Comparison of ENCODE assay signal across 9 cellular contexts in genomic region chr1:246117066-246117791, GRCh38.
A peak's percentile ranks its signal among the peaks of the same experiment; 100 is the strongest.
DNase-seq lines count a peak whose midpoint lies in the region; ATAC-seq, FAIRE-seq and TF ChIP-seq lines count a peak whose summit lies in the region.
"Had no signal": no experiment of that assay in that cellular context is flagged by ENCODE, and none has a peak within 500 bp of the region (broad histone marks: within the 10 kb centered on the region; RNA-seq: fewer than 3 reads in every experiment).

No MANE protein-coding gene starts in this region.

- H3K36me3 ChIP-seq in testis (ENCODE audit: low read depth, missing control alignments): no peaks in the 10 kb centered on the region
- H3K36me3 ChIP-seq: neutrophil had no signal

- no peak overlapping the region for H3K4me3 ChIP-seq in AG04449 (ENCODE audit: low read depth, low read length)
- H3K4me3 ChIP-seq in NB4 (ENCODE audit: low read depth, low read length): no peak overlapping the region
- H3K4me3 ChIP-seq in testis: no peak overlapping the region

- POLR2A ChIA-PET in AG04449 (lab: Yijun Ruan, JAX): no interaction called here
- POLR2A ChIA-PET in T-cell (lab: Charles Lee): no interaction called here
- POLR2A ChIA-PET in MCF 10A (lab: Yijun Ruan, JAX): no interaction called here

- TF ChIP-seq POLR2A in GM12892 (IDR thresholded peaks at IDR 0.05; ENCODE audit: low read depth, low read length) (no peak), NB4 (IDR thresholded peaks at IDR 0.05; ENCODE audit: extremely low read depth, insufficient read length) (no peak), testis (IDR thresholded peaks at IDR 0.05) (no peak)

- peak overlapping the region; percentile 84 to 89 for H3K27ac Mint-ChIP-seq in T-cell
- no peak overlapping the region for H3K27ac Mint-ChIP-seq in MCF 10A (ENCODE audit: low read depth, unreplicated experiment)

- peak; percentile 85 for ATAC-seq in HG02623 (IDR thresholded peaks at IDR 0.05; ENCODE audit: unreplicated experiment)
- peak; percentile 87 to 94 (median 90) for ATAC-seq in T-cell (replicated peaks in 1 of 4)

- H3K9me3 ChIP-seq in testis: no peaks in the 10 kb centered on the region
- H3K9me3 ChIP-seq: neutrophil had no signal

- H3K27me3 ChIP-seq in testis: no peaks in the 10 kb centered on the region
- H3K27me3 ChIP-seq: neutrophil had no signal

- no TSS peak for BruUV-seq in MCF 10A (replicated peaks; lab: Mats Ljungman, UMichigan)

- intact Hi-C loops in MCF 10A (cut with micrococcal nuclease) (loop anchor here (1.0 to 10.0 kb wide), 3 partner anchors 104 to 964 kb away; no protein-coding TSS in a partner anchor), testis (cut with DNase I; ENCODE audit: low total_unique reads) (no loop called here)

- H3K4me1 Mint-ChIP-seq in T-cell (peaks cover 27 to 31% (median 28%) of the 10 kb centered on the region in 3 donors), MCF 10A (ENCODE audit: insufficient read depth, unreplicated experiment) (no peaks in the 10 kb centered on the region)

- CTCF ChIA-PET in AG04449 (lab: Yijun Ruan, JAX): interaction anchor here (0.6 to 2.8 kb wide), 9 partner anchors 11 to 964 kb away, joined by 3 to 10 read pairs (median 4); no protein-coding TSS in a partner anchor
- CTCF ChIA-PET in T-cell (lab: Charles Lee): interaction anchor here in 1 of 2 donors (0.6 kb wide), 1 partner anchor 1520 kb away, joined by 4 read pairs; no protein-coding TSS in a partner anchor
- CTCF ChIA-PET in MCF 10A (lab: Yijun Ruan, JAX): interaction anchor here (0.6 to 2.1 kb wide), 6 partner anchors 22 to 1321 kb away, joined by 3 to 6 read pairs (median 3); no protein-coding TSS in a partner anchor

- peak; percentile 68 for FAIRE-seq in GM12892 (lab: Jason Lieb, UNC)

- DNase-seq in AG04449 (ENCODE audit: low read depth, low spot score) (peak; percentile 12), GM12892 (ENCODE audit: insufficient read length) (peak; percentile 8), NB4 (ENCODE audit: low read depth) (peak; percentile 74), T-cell (peak in 33 of 34 experiments; percentile 1 to 85 (median 54)), MCF 10A (ENCODE audit: unreplicated experiment) (peak; percentile 61), kidney glomerular epithelial cell (lab: John Stamatoyannopoulos, UW) (peak; percentile 11), testis (peak; percentile 46)

- H3K4me3 Mint-ChIP-seq in T-cell (peak overlapping the region; percentile 46 to 66 (median 55)), MCF 10A (ENCODE audit: unreplicated experiment) (no peak overlapping the region)

- H3K27ac ChIP-seq in testis: no peak overlapping the region
- H3K27ac ChIP-seq: neutrophil had no signal

- peak; percentile 53 for TF ChIP-seq CTCF in AG04449 (IDR thresholded peaks at IDR 0.05; ENCODE audit: insufficient read depth, low read length, missing control alignments)
- TF ChIP-seq CTCF in NB4 (IDR thresholded peaks at IDR 0.05; ENCODE audit: low read depth, low read length): no peak
- TF ChIP-seq CTCF in MCF 10A (IDR thresholded peaks at IDR 0.05; ENCODE audit: unreplicated experiment): peak; percentile 45
- TF ChIP-seq CTCF in testis (IDR thresholded peaks at IDR 0.05): peak in 1 of 3 experiments; percentile 20

- WGBS in testis, 2 donors: 68 to 70% methylated on average over 10 of the region's 10 CpGs

- H3K36me3 Mint-ChIP-seq in T-cell (peaks cover 10% of the 10 kb centered on the region), MCF 10A (ENCODE audit: insufficient read depth, unreplicated experiment) (no peaks in the 10 kb centered on the region)

- H3K27me3 Mint-ChIP-seq in T-cell (no peaks in the 10 kb centered on the region), MCF 10A (ENCODE audit: insufficient read depth, unreplicated experiment) (no peaks in the 10 kb centered on the region)

- H3K9me3 Mint-ChIP-seq in T-cell: peaks cover 0 to 3% (median 0%) of the 10 kb centered on the region in 3 donors
- H3K9me3 Mint-ChIP-seq in MCF 10A (ENCODE audit: unreplicated experiment): no peaks in the 10 kb centered on the region

- no peaks in the 10 kb centered on the region for H3K4me1 ChIP-seq in testis

Comparison
In these comparisons a context has a peak if more than half of its experiments do, and no peak if none do; other contexts are left out.
1. DNase-seq: peak in every context shown above with its lines; median percentile 74 in NB4; 61 in MCF 10A; 54 in T-cell; 46 in testis; 12 in AG04449; 11 in kidney glomerular epithelial cell; 8 in GM12892.